In the genomic region with DNA sequence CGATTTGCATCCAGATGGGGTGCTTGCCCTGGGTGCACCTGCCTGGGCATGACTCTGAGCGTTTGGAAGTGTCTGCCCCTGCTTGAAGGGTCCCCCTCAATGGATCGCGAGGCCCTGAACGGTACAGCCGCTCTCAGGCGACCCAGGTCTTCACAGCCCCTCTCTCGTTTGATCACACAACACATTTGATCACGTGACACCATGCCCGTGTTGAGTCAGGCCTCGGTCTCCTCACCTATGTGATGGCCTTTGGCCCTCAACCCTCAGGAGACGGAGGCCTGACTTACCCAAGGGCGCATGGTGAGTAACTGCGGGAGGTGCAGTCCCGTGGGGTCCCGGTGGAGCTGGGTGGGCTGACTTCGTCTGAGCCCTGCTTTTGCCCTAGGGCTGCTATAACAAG, we compare ENCODE assay signal across 22 cellular contexts. TPM values are rescaled to one million over a fixed set of nuclear protein-coding genes. Genes with fewer than 3 reads are reported as not detected.
A peak's percentile ranks its signal among the peaks of the same experiment; 100 is the strongest.
DNase-seq lines count a peak whose midpoint lies in the region; ATAC-seq, FAIRE-seq and TF ChIP-seq lines count a peak whose summit lies in the region.
"Had no signal": no experiment of that assay in that cellular context is flagged by ENCODE, and none has a peak within 500 bp of the region (broad histone marks: within the 10 kb centered on the region; RNA-seq: fewer than 3 reads in every experiment).

No MANE protein-coding gene starts in this region.

- no peak overlapping the region for H3K4me3 ChIP-seq in HepG2 (replicated peaks in 1 of 3; ENCODE audit: insufficient read depth in 1 of 3, low read depth in 2 of 3, low read length in 3 of 3)
- H3K4me3 ChIP-seq in right lobe of liver: no peak overlapping the region
- H3K4me3 ChIP-seq: SJCRH30 had no signal

- BruUV-seq in HepG2 (replicated peaks; lab: Mats Ljungman, UMichigan): no TSS peak

- CTCF ChIA-PET in HepG2 (lab: Yijun Ruan, JAX; ENCODE audit: low intra/inter-chr PET ratio, low total read pairs): no interaction called here

- ATAC-seq in HepG2: no peak
- ATAC-seq in right lobe of liver: no peak
- ATAC-seq in esophagus mucosa: peak; percentile 0
- ATAC-seq in GM21528 (IDR thresholded peaks at IDR 0.05; ENCODE audit: low FRiP score, unreplicated experiment): no peak
- ATAC-seq: HCT116 had no signal

- peaks cover 9% of the 10 kb centered on the region; the same call in 1 of the 2 replicates for H4K20me1 ChIP-seq in HepG2 (ENCODE audit: insufficient read depth, low read length)

- 41% methylated on average over 8 of the region's 17 CpGs for WGBS in HepG2 (ENCODE audit: low lambda C conversion rate)
- 57% methylated on average over 4 of the region's 17 CpGs for WGBS in right lobe of liver (ENCODE audit: insufficient coverage, low coverage, low lambda C conversion rate, missing lambda C conversion rate)

- H3K4me1 ChIP-seq in HepG2 (ENCODE audit: insufficient read depth, low read length): peaks cover 33% of the 10 kb centered on the region
- H3K4me1 ChIP-seq in right lobe of liver: peaks cover 0 to 15% (median 7%) of the 10 kb centered on the region in 4 donors

- H3K36me3 ChIP-seq in HepG2 (replicated peaks in 1 of 2; ENCODE audit: control insufficient read depth in 1 of 2, insufficient read depth in 2 of 2, low read length in 2 of 2): 0 out of 5 replicates have a peak, but pooled peaks cover 0 to 2% of the 10 kb centered on the region in 2 experiments
- H3K36me3 ChIP-seq in right lobe of liver: no peaks in the 10 kb centered on the region
- H3K36me3 ChIP-seq: SJCRH30 had no signal

- in situ Hi-C loops in HepG2 (cut with HindIII; ENCODE audit: extremely low pct_ligation_motif_present, low pct_unique_long_range_greater_than_20kb): loop anchor here (10.0 kb wide), 1 partner anchor 140 kb away; no protein-coding TSS in a partner anchor

- DNase-seq in HepG2 (ENCODE audit: low spot score) (no peak), right lobe of liver (no peak), NCI-H526 treated with DMSO at 0.1 percent for 48 hours (lab: John Stamatoyannopoulos, UW) (no peak), HCEC 1CT (no peak)
- DNase-seq: C1 segment of cervical spinal cord, DND-41, NCI-H1436, NCI-H2029 treated with DMSO at 0.1 percent for 48 hours, NCI-H2171 treated with DMSO at 0.1 percent for 48 hours, NCI-H446 treated with DMSO at 0.1 percent for 48 hours, NCI-H748 treated with DMSO at 0.1 percent for 48 hours, RPMI8226, SJCRH30 had no signal

- H3K9ac ChIP-seq in HepG2 (ENCODE audit: insufficient read depth, low read depth, low read length): no peak overlapping the region
- H3K9ac ChIP-seq: KMS-11 had no signal

- TF ChIP-seq CTCF in HepG2 (CRISPR knock-in tag; IDR thresholded peaks at IDR 0.05) (no peak), right lobe of liver (IDR thresholded peaks at IDR 0.05) (no peak)

- TF ChIP-seq POLR2A in HepG2 (IDR thresholded peaks at IDR 0.05; ENCODE audit: insufficient read depth in 1 of 2, low read depth in 2 of 2, low read length in 2 of 2): no peak
- TF ChIP-seq POLR2A in right lobe of liver (IDR thresholded peaks at IDR 0.05): no peak

- POLR2A ChIA-PET in HepG2 (lab: Yijun Ruan, JAX): no interaction called here

- H3K27ac ChIP-seq in HepG2 (ENCODE audit: extremely low read length, insufficient read depth, low read length) (no peak overlapping the region), right lobe of liver (no peak overlapping the region)
- H3K27ac ChIP-seq: HL-60, KMS-11, SJCRH30 had no signal

- FAIRE-seq in HepG2 (lab: Jason Lieb, UNC): no peak
- FAIRE-seq: G401.6, HTR-8/SVneo had no signal

- H3K4me2 ChIP-seq in HepG2 (ENCODE audit: low read depth, low read length): 0 out of 2 replicates have a peak overlapping the region, but pooled peaks have one; percentile 21
- H3K4me2 ChIP-seq: KMS-11 had no signal

- no peak for TF ChIP-seq RAD21 in HepG2 (CRISPR knock-in tag; IDR thresholded peaks at IDR 0.05)

- TF ChIP-seq EP300 in HepG2 (IDR thresholded peaks at IDR 0.05; ENCODE audit: low read depth in 2 of 2, low read length in 2 of 2): no peak
- TF ChIP-seq EP300 in HepG2 (CRISPR knock-in tag; IDR thresholded peaks at IDR 0.05; ENCODE audit: borderline replicate concordance): no peak

- intact Hi-C loops in HepG2 (cut with micrococcal nuclease; ENCODE audit: unreplicated experiment): loop anchor here (5.0 kb wide), 1 partner anchor 137 kb away; no protein-coding TSS in a partner anchor
- intact Hi-C loops in right lobe of liver (cut with DNase I): loop anchor here (10.0 kb wide), 1 partner anchor 140 kb away; no protein-coding TSS in a partner anchor

- H3K9me3 ChIP-seq in HepG2 (ENCODE audit: low read length) (no peaks in the 10 kb centered on the region), right lobe of liver (no peaks in the 10 kb centered on the region)
- H3K9me3 ChIP-seq: SJCRH30 had no signal

- peaks cover 17% of the 10 kb centered on the region for H3K79me2 ChIP-seq in HepG2 (ENCODE audit: insufficient read depth, low read length)

- H3K27me3 ChIP-seq in HepG2 (ENCODE audit: control insufficient read depth in 1 of 2, insufficient read depth in 2 of 2, low read length in 2 of 2) (peaks cover 7 to 34% of the 10 kb centered on the region in 2 experiments), right lobe of liver (no peaks in the 10 kb centered on the region)

- H2AFZ ChIP-seq in HepG2 (ENCODE audit: low read length): no peak overlapping the region

RNA-seq across cellular contexts. Expression of gene ASB6, which starts 3.0 kb away (rescaled TPM):
- total RNA-seq in HepG2 (2016; rRNA removed; fragmentation: Illumina TruSeq; extraction: Trizol) (8.2 and 8.3 TPM in 2 replicates), right lobe of liver (1 to 10 TPM; 4.5 to 9.5 (median 5.4) TPM), esophagus mucosa (11.4 TPM)
- 1.6 and 1.8 TPM in 2 replicates for total RNA-seq in HepG2 (2016; cell fraction: cytosol; rRNA removed; fragmentation: Illumina TruSeq; extraction: Trizol; ENCODE audit: low read depth)
- 6.6 and 9.5 TPM in 2 replicates for total RNA-seq in HepG2 (2016; cell fraction: insoluble cytoplasmic fraction; rRNA removed; fragmentation: Illumina TruSeq; extraction: Trizol)
- 5.0 and 6.5 TPM in 2 replicates for total RNA-seq in HepG2 (2016; cell fraction: membrane; rRNA removed; fragmentation: Illumina TruSeq; extraction: Trizol)
- 7.3 TPM in 2 replicates for total RNA-seq in HepG2 (2016; cell fraction: nucleus; rRNA removed; fragmentation: Illumina TruSeq; extraction: Trizol)
- 8.4 and 10.8 TPM in 2 replicates for polyA plus RNA-seq in HepG2 (2011; rRNA removed)
- 6.1 and 7.8 TPM in 2 replicates for polyA plus RNA-seq in HepG2 (2011; cell fraction: cytosol; rRNA removed)
- 22.8 and 23.1 TPM in 2 replicates for polyA plus RNA-seq in HepG2 (2011; cell fraction: nucleus; rRNA removed)
- 4.2 and 5.8 TPM in 2 replicates for polyA plus RNA-seq in HepG2 (2012)
- 1.0 and 1.8 TPM in 2 replicates for polyA plus RNA-seq in HepG2 (2016; cell fraction: cytosol; fragmentation: Illumina TruSeq; extraction: Trizol; ENCODE audit: low read depth)
- polyA plus RNA-seq in HepG2 (2016; cell fraction: insoluble cytoplasmic fraction; fragmentation: Illumina TruSeq; extraction: Trizol; ENCODE audit: low read depth): 7.0 and 8.8 TPM in 2 replicates
- 3.2 TPM in 2 replicates for polyA plus RNA-seq in HepG2 (2016; cell fraction: membrane; fragmentation: Illumina TruSeq; extraction: Trizol; ENCODE audit: low read depth)
- polyA plus RNA-seq in HepG2 (2016; cell fraction: nucleus; fragmentation: Illumina TruSeq; extraction: Trizol; ENCODE audit: insufficient read depth, low read depth): 17.2 and 17.7 TPM in 2 replicates
- 10.0 and 29.3 TPM in 2 replicates for polyA minus RNA-seq in HepG2 (2011; rRNA and poly(A)+ RNA removed; ENCODE audit: low replicate concordance)
- 2.7 and 3.2 TPM in 2 replicates for polyA minus RNA-seq in HepG2 (2011; cell fraction: cytosol; rRNA and poly(A)+ RNA removed)
- polyA minus RNA-seq in HepG2 (2011; cell fraction: nucleus; rRNA and poly(A)+ RNA removed): 5.0 and 5.6 TPM in 2 replicates

RNA-seq across cellular contexts. Expression of gene NTMT1, which starts 18.9 kb away (rescaled TPM):
- 51.0 and 53.8 TPM in 2 replicates for total RNA-seq in HepG2 (2016; rRNA removed; fragmentation: Illumina TruSeq; extraction: Trizol)
- total RNA-seq in HepG2 (2016; cell fraction: cytosol; rRNA removed; fragmentation: Illumina TruSeq; extraction: Trizol; ENCODE audit: low read depth): 18.8 and 21.6 TPM in 2 replicates
- total RNA-seq in HepG2 (2016; cell fraction: insoluble cytoplasmic fraction; rRNA removed; fragmentation: Illumina TruSeq; extraction: Trizol): 51.4 and 52.7 TPM in 2 replicates
- 27.5 and 28.2 TPM in 2 replicates for total RNA-seq in HepG2 (2016; cell fraction: membrane; rRNA removed; fragmentation: Illumina TruSeq; extraction: Trizol)
- 24.5 and 26.0 TPM in 2 replicates for total RNA-seq in HepG2 (2016; cell fraction: nucleus; rRNA removed; fragmentation: Illumina TruSeq; extraction: Trizol)
- polyA plus RNA-seq in HepG2 (2011; rRNA removed): 49.1 and 52.7 TPM in 2 replicates
- 51.6 and 54.5 TPM in 2 replicates for polyA plus RNA-seq in HepG2 (2011; cell fraction: cytosol; rRNA removed)
- 33.4 and 35.2 TPM in 2 replicates for polyA plus RNA-seq in HepG2 (2011; cell fraction: nucleus; rRNA removed)
- polyA plus RNA-seq in HepG2 (2012): 25.7 and 35.9 TPM in 2 replicates
- polyA plus RNA-seq in HepG2 (2016; cell fraction: cytosol; fragmentation: Illumina TruSeq; extraction: Trizol; ENCODE audit: low read depth): 25.5 and 33.2 TPM in 2 replicates
- 70.9 and 81.2 TPM in 2 replicates for polyA plus RNA-seq in HepG2 (2016; cell fraction: insoluble cytoplasmic fraction; fragmentation: Illumina TruSeq; extraction: Trizol; ENCODE audit: low read depth)
- polyA plus RNA-seq in HepG2 (2016; cell fraction: membrane; fragmentation: Illumina TruSeq; extraction: Trizol; ENCODE audit: low read depth): 24.8 and 34.0 TPM in 2 replicates
- polyA plus RNA-seq in HepG2 (2016; cell fraction: nucleus; fragmentation: Illumina TruSeq; extraction: Trizol; ENCODE audit: insufficient read depth, low read depth): 54.6 and 61.5 TPM in 2 replicates
- polyA minus RNA-seq in HepG2 (2011; rRNA and poly(A)+ RNA removed; ENCODE audit: low replicate concordance): 26.8 and 119 TPM in 2 replicates
- polyA minus RNA-seq in HepG2 (2011; cell fraction: cytosol; rRNA and poly(A)+ RNA removed): 14.8 and 17.0 TPM in 2 replicates
- 15.9 and 18.4 TPM in 2 replicates for polyA minus RNA-seq in HepG2 (2011; cell fraction: nucleus; rRNA and poly(A)+ RNA removed)
- 10 to 100 TPM; 15.6 to 28.3 (median 20.7) TPM for total RNA-seq in right lobe of liver
- 18.8 TPM for total RNA-seq in esophagus mucosa

RNA-seq across cellular contexts. Expression of gene PRRX2, which starts 20.5 kb away (rescaled TPM):
- total RNA-seq in HepG2 (2016; rRNA removed; fragmentation: Illumina TruSeq; extraction: Trizol) (not detected in 2 replicates), right lobe of liver (not detected), esophagus mucosa (1.5 TPM)
- not detected in 2 replicates for total RNA-seq in HepG2 (2016; cell fraction: cytosol; rRNA removed; fragmentation: Illumina TruSeq; extraction: Trizol; ENCODE audit: low read depth)
- total RNA-seq in HepG2 (2016; cell fraction: insoluble cytoplasmic fraction; rRNA removed; fragmentation: Illumina TruSeq; extraction: Trizol): not detected in 2 replicates
- not detected in 2 replicates for total RNA-seq in HepG2 (2016; cell fraction: membrane; rRNA removed; fragmentation: Illumina TruSeq; extraction: Trizol)
- not detected in 2 replicates for total RNA-seq in HepG2 (2016; cell fraction: nucleus; rRNA removed; fragmentation: Illumina TruSeq; extraction: Trizol)
- polyA plus RNA-seq in HepG2 (2011; rRNA removed): 0.05 TPM in 1 of 2 replicates, not detected in the other
- polyA plus RNA-seq in HepG2 (2011; cell fraction: cytosol; rRNA removed): not detected in 2 replicates
- polyA plus RNA-seq in HepG2 (2011; cell fraction: nucleus; rRNA removed): not detected in 2 replicates
- not detected in 2 replicates for polyA plus RNA-seq in HepG2 (2012)
- not detected in 2 replicates for polyA plus RNA-seq in HepG2 (2016; cell fraction: cytosol; fragmentation: Illumina TruSeq; extraction: Trizol; ENCODE audit: low read depth)
- not detected in 2 replicates for polyA plus RNA-seq in HepG2 (2016; cell fraction: insoluble cytoplasmic fraction; fragmentation: Illumina TruSeq; extraction: Trizol; ENCODE audit: low read depth)
- polyA plus RNA-seq in HepG2 (2016; cell fraction: membrane; fragmentation: Illumina TruSeq; extraction: Trizol; ENCODE audit: low read depth): not detected in 2 replicates
- polyA plus RNA-seq in HepG2 (2016; cell fraction: nucleus; fragmentation: Illumina TruSeq; extraction: Trizol; ENCODE audit: insufficient read depth, low read depth): not detected in 2 replicates
- polyA minus RNA-seq in HepG2 (2011; rRNA and poly(A)+ RNA removed; ENCODE audit: low replicate concordance): not detected in 2 replicates
- polyA minus RNA-seq in HepG2 (2011; cell fraction: cytosol; rRNA and poly(A)+ RNA removed): not detected in 2 replicates
- polyA minus RNA-seq in HepG2 (2011; cell fraction: nucleus; rRNA and poly(A)+ RNA removed): not detected in 2 replicates
- total RNA-seq: A172 had no signal

RNA-seq across cellular contexts. Expression of gene C9orf50, which starts 24.0 kb away (rescaled TPM):
- total RNA-seq in HepG2 (2016; rRNA removed; fragmentation: Illumina TruSeq; extraction: Trizol) (not detected in 2 replicates), right lobe of liver (not detected), esophagus mucosa (not detected)
- not detected in 2 replicates for total RNA-seq in HepG2 (2016; cell fraction: cytosol; rRNA removed; fragmentation: Illumina TruSeq; extraction: Trizol; ENCODE audit: low read depth)
- not detected in 2 replicates for total RNA-seq in HepG2 (2016; cell fraction: insoluble cytoplasmic fraction; rRNA removed; fragmentation: Illumina TruSeq; extraction: Trizol)
- not detected in 2 replicates for total RNA-seq in HepG2 (2016; cell fraction: membrane; rRNA removed; fragmentation: Illumina TruSeq; extraction: Trizol)
- total RNA-seq in HepG2 (2016; cell fraction: nucleus; rRNA removed; fragmentation: Illumina TruSeq; extraction: Trizol): not detected in 2 replicates
- not detected in 2 replicates for polyA plus RNA-seq in HepG2 (2011; rRNA removed)
- not detected in 2 replicates for polyA plus RNA-seq in HepG2 (2011; cell fraction: cytosol; rRNA removed)
- 0.10 TPM in 1 of 2 replicates, not detected in the other for polyA plus RNA-seq in HepG2 (2011; cell fraction: nucleus; rRNA removed)
- not detected in 2 replicates for polyA plus RNA-seq in HepG2 (2012)
- not detected in 2 replicates for polyA plus RNA-seq in HepG2 (2016; cell fraction: cytosol; fragmentation: Illumina TruSeq; extraction: Trizol; ENCODE audit: low read depth)
- polyA plus RNA-seq in HepG2 (2016; cell fraction: insoluble cytoplasmic fraction; fragmentation: Illumina TruSeq; extraction: Trizol; ENCODE audit: low read depth): not detected in 2 replicates
- polyA plus RNA-seq in HepG2 (2016; cell fraction: membrane; fragmentation: Illumina TruSeq; extraction: Trizol; ENCODE audit: low read depth): not detected in 2 replicates
- polyA plus RNA-seq in HepG2 (2016; cell fraction: nucleus; fragmentation: Illumina TruSeq; extraction: Trizol; ENCODE audit: insufficient read depth, low read depth): not detected in 2 replicates
- not detected in 2 replicates for polyA minus RNA-seq in HepG2 (2011; rRNA and poly(A)+ RNA removed; ENCODE audit: low replicate concordance)
- polyA minus RNA-seq in HepG2 (2011; cell fraction: cytosol; rRNA and poly(A)+ RNA removed): not detected in 2 replicates
- not detected in 2 replicates for polyA minus RNA-seq in HepG2 (2011; cell fraction: nucleus; rRNA and poly(A)+ RNA removed)
- total RNA-seq: A172, M059J, SJCRH30 had no signal
